Comparison of ENCODE assay signal across 10 cellular contexts in genomic region chr7:95871078-95871848, GRCh38.
DNase-seq lines count a peak whose midpoint lies in the region; ATAC-seq and TF ChIP-seq lines count a peak whose summit lies in the region.
"Had no signal": no experiment of that assay in that cellular context is flagged by ENCODE, and none has a peak within 500 bp of the region (broad histone marks: within the 10 kb centered on the region; RNA-seq: fewer than 3 reads in every experiment).

No MANE protein-coding gene starts in this region.

- in situ Hi-C loops in SK-MEL-5 (cut with HindIII; ENCODE audit: low pct_unique_long_range_greater_than_20kb, low sequenced_read_pairs) = no loop called here

- peak; percentile 45 for ATAC-seq in GM19468 (IDR thresholded peaks at IDR 0.05; ENCODE audit: extremely low read depth, unreplicated experiment)

- TF ChIP-seq CTCF in fibroblast of villous mesenchyme (IDR thresholded peaks at IDR 0.05; ENCODE audit: insufficient read depth, low read depth, low read length) = peak; percentile 62

- no peak overlapping the region for H3K4me3 ChIP-seq in fibroblast of villous mesenchyme (ENCODE audit: low read depth, low read length)
- H3K4me3 ChIP-seq: skin epidermis had no signal

- peak; percentile 53 for DNase-seq in DMS153 (lab: John Stamatoyannopoulos, UW)
- DNase-seq in NAMALWA (ENCODE audit: low spot score) = peak; percentile 76
- peak; percentile 88 for DNase-seq in SK-MEL-5 (ENCODE audit: low read depth, low spot score)
- peak; percentile 43 for DNase-seq in fibroblast of villous mesenchyme (ENCODE audit: low read depth)
- peak; percentile 83 for DNase-seq in pons (ENCODE audit: low spot score)
- no peak for DNase-seq in T1000 (lab: John Stamatoyannopoulos, UW)
- DNase-seq in effector CD4-positive, alpha-beta T cell = no peak
- DNase-seq: activated B cell treated with CpG ODN at 0.5 μM for 24 hours had no signal

Comparison
In these comparisons a context has a peak if more than half of its experiments do, and no peak if none do; other contexts are left out.
1. DNase-seq: peak in DMS153 (single experiment), NAMALWA (single experiment), SK-MEL-5 (single experiment), fibroblast of villous mesenchyme (single experiment) and pons (single experiment); none in T1000 (single experiment) and effector CD4-positive, alpha-beta T cell (single experiment).